ENCODE assay signal across 8 cellular contexts in the genomic region with DNA sequence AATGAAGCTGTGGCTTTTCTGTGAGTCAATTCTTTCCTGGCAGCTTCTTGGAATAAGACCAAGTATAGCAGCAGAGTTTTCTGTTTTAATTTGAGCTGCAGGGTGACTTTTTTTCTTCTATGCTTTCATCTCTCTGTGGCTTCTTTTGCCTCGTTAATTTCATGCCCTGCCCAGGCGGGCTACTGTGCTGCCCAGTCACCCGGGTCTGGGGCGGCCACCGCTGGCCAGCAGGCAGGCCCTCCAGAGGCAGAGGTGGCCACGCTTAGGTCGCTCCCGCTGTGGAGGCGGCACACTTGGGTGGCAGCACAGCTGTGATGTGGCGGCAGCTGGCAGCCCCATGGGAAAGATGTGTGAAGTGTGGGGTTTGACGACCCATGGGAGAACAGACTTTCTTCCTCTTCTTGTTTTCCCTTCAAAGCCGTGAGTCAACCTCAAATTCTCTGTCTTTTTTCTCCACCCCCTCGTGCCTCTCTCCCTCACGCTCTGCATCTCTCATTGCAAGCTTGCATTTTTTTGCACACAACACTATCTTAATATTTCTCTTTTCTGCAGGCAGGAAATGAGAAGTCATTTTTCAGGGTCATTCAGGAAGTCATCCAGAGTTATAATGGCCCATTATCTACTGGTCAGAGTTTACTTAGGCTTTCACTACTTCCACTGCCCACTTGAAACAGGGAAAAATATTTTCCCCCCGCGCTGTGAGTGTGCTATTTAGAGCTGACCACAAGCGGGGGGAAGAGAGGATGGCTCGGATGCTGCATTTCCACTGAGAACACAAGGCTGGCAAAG.
DNase-seq lines count a peak whose midpoint lies in the region; ATAC-seq and TF ChIP-seq lines count a peak whose summit lies in the region.

No MANE protein-coding gene starts in this region.

- H3K27ac Mint-ChIP-seq in stimulated activated memory B cell treated with anti-CD40 and anti-IgM and Interleukin-4, amounts not matched to agents 10 μg/mL and 1 μg/mL and 100 μg/mL, for 72 hours = no peak overlapping the region

- H3K27me3 Mint-ChIP-seq in stimulated activated memory B cell treated with anti-CD40 and anti-IgM and Interleukin-4, amounts not matched to agents 10 μg/mL and 1 μg/mL and 100 μg/mL, for 72 hours = peaks cover 35% of the 10 kb centered on the region

- peak overlapping the region; percentile 52 for H3K4me3 ChIP-seq in WI38 (ENCODE audit: low read depth, low read length)

- ATAC-seq in GM19035 (IDR thresholded peaks at IDR 0.05; ENCODE audit: unreplicated experiment) = peak; percentile 56
- peak; percentile 58 for ATAC-seq in HG03135 (IDR thresholded peaks at IDR 0.05; ENCODE audit: unreplicated experiment)
- peak; percentile 95 for ATAC-seq in stimulated activated memory B cell treated with anti-CD40 and anti-IgM and Interleukin-4, amounts not matched to agents 10 μg/mL and 1 μg/mL and 100 μg/mL, for 72 hours

- H3K36me3 Mint-ChIP-seq in stimulated activated memory B cell treated with anti-CD40 and anti-IgM and Interleukin-4, amounts not matched to agents 10 μg/mL and 1 μg/mL and 100 μg/mL, for 72 hours = no peaks in the 10 kb centered on the region

- H3K4me1 Mint-ChIP-seq in stimulated activated memory B cell treated with anti-CD40 and anti-IgM and Interleukin-4, amounts not matched to agents 10 μg/mL and 1 μg/mL and 100 μg/mL, for 72 hours = peaks cover 24% of the 10 kb centered on the region

- peak overlapping the region; percentile 44 for H3K4me3 Mint-ChIP-seq in stimulated activated memory B cell treated with anti-CD40 and anti-IgM and Interleukin-4, amounts not matched to agents 10 μg/mL and 1 μg/mL and 100 μg/mL, for 72 hours

- peak; percentile 86 for DNase-seq in COLO829 (ENCODE audit: low spot score)
- peak; percentile 94 for DNase-seq in glomerular visceral epithelial cell (ENCODE audit: extremely low spot score)
- DNase-seq in NCI-H187 treated with DMSO at 0.1 percent for 48 hours (lab: John Stamatoyannopoulos, UW) = no peak
- no peak for DNase-seq in LoVo (ENCODE audit: low spot score)

- TF ChIP-seq CTCF in WI38 (IDR thresholded peaks at IDR 0.05; ENCODE audit: low read depth, low read length) = no peak

- H3K9me3 Mint-ChIP-seq in stimulated activated memory B cell treated with anti-CD40 and anti-IgM and Interleukin-4, amounts not matched to agents 10 μg/mL and 1 μg/mL and 100 μg/mL, for 72 hours = no peaks in the 10 kb centered on the region

Comparison
In these comparisons a context has a peak if more than half of its experiments do, and no peak if none do; other contexts are left out.
1. DNase-seq: peak in COLO829 (single experiment) and glomerular visceral epithelial cell (single experiment); none in NCI-H187 treated with DMSO at 0.1 percent for 48 hours (single experiment) and LoVo (single experiment).
2. Peak in every context shown above with its lines, with median percentiles within 50 percentile points of each other: ATAC-seq.